ENCODE assay signal across 8 cellular contexts in the genomic region with DNA sequence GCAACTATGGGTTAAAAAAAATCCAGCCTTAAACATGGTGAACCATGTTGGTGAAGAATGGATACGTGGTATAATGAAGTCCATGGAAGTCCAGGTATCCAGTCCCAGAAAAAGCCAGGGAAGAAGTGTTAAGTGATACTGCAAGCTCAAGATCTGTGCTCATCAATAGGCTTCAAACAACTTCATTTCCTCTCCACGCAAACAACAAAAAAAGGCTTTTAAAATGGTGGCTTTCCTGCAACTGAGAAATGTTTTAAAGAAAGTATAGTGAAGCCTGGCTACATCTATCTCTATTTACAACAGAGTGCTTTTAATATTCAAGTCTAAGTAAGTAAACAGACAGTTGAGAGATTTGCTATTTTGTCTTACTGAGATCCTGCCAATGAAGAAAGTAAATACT. TPM values are rescaled to one million over a fixed set of nuclear protein-coding genes. Genes with fewer than 3 reads are reported as not detected.
DNase-seq lines count a peak whose midpoint lies in the region; ATAC-seq, FAIRE-seq and TF ChIP-seq lines count a peak whose summit lies in the region.

No MANE protein-coding gene starts in this region.

- peaks cover 53% of the 10 kb centered on the region for H3K79me2 ChIP-seq in astrocyte (ENCODE audit: insufficient read depth, low read length)

- H3K27ac ChIP-seq in right atrium auricular region: peak overlapping the region; percentile 95 to 96
- H3K27ac ChIP-seq in astrocyte (ENCODE audit: low read depth, low read length): no peak overlapping the region
- H3K27ac ChIP-seq in lung (ENCODE audit: low read depth in 1 of 2, low read length in 1 of 2): peak overlapping the region; percentile 9 to 13
- peak overlapping the region; percentile 94 for H3K27ac ChIP-seq in upper lobe of right lung

- WGBS in lung, 2 donors: 32 to 38% methylated on average over 2 of the region's 2 CpGs

- H3K9me3 ChIP-seq in right atrium auricular region: no peaks in the 10 kb centered on the region
- no peaks in the 10 kb centered on the region for H3K9me3 ChIP-seq in astrocyte (ENCODE audit: insufficient read depth, low read depth, low read length)
- H3K9me3 ChIP-seq in lung (ENCODE audit: control insufficient read depth in 2 of 2, insufficient read depth in 1 of 2, low read length in 1 of 2): no peaks in the 10 kb centered on the region
- H3K9me3 ChIP-seq in upper lobe of right lung: no peaks in the 10 kb centered on the region

- H3K4me1 ChIP-seq in right atrium auricular region (peaks cover 0 to 57% of the 10 kb centered on the region in 2 donors), astrocyte (ENCODE audit: insufficient read depth, low read length) (peaks cover 4% of the 10 kb centered on the region), lung (ENCODE audit: control insufficient read depth in 2 of 2, insufficient read depth in 2 of 2, low read length in 2 of 2) (peaks cover 5 to 26% of the 10 kb centered on the region in 2 donors), upper lobe of right lung (peaks cover 43% of the 10 kb centered on the region)

- no peaks in the 10 kb centered on the region for H3K27me3 Mint-ChIP-seq in astrocyte (ENCODE audit: low read depth, unreplicated experiment)

- no peaks in the 10 kb centered on the region for H3K36me3 Mint-ChIP-seq in astrocyte (ENCODE audit: low read depth, unreplicated experiment)

- FAIRE-seq in astrocyte (lab: Jason Lieb, UNC): no peak

- H3K9ac ChIP-seq in astrocyte (ENCODE audit: low read length): no peak overlapping the region

- intact Hi-C loops in cardiac septum (cut with DNase I) (loop anchor here (10.0 kb wide), 2 partner anchors 570 to 1210 kb away; partner anchors contain the start of gene FBXL5), upper lobe of right lung (cut with DNase I) (no loop called here)

- DNase-seq in right atrium auricular region (ENCODE audit: low spot score): no peak
- DNase-seq in cardiac septum (ENCODE audit: low spot score): no peak
- DNase-seq in astrocyte (ENCODE audit: low read depth): no peak
- DNase-seq in lung (ENCODE audit: low spot score): no peak
- no peak for DNase-seq in upper lobe of right lung
- DNase-seq in 8988T: no peak
- DNase-seq in stimulated activated CD4-positive, alpha-beta T cell treated with anti-CD3 and anti-CD28 coated beads, Interleukin-2, amount 100 ng/mL, for 24 hours: no peak

- H3K36me3 ChIP-seq in right atrium auricular region (no peaks in the 10 kb centered on the region), astrocyte (ENCODE audit: insufficient read depth, low read length) (no peaks in the 10 kb centered on the region), lung (ENCODE audit: control insufficient read depth in 2 of 2, insufficient read depth in 2 of 2, low read length in 2 of 2) (no peaks in the 10 kb centered on the region), upper lobe of right lung (peaks cover 10% of the 10 kb centered on the region)

- ATAC-seq in lung (ENCODE audit: insufficient read depth, low FRiP score) (no peak), upper lobe of right lung (no peak), GM18868 (IDR thresholded peaks at IDR 0.05; ENCODE audit: unreplicated experiment) (no peak)

- H3K27me3 ChIP-seq in right atrium auricular region (no peaks in the 10 kb centered on the region), astrocyte (ENCODE audit: insufficient read depth, low read length) (no peaks in the 10 kb centered on the region), lung (ENCODE audit: control insufficient read depth, insufficient read depth) (no peaks in the 10 kb centered on the region), upper lobe of right lung (no peaks in the 10 kb centered on the region)

- H3K9me3 Mint-ChIP-seq in astrocyte (ENCODE audit: unreplicated experiment): no peaks in the 10 kb centered on the region

- peaks cover 22% of the 10 kb centered on the region for H4K20me1 ChIP-seq in astrocyte (ENCODE audit: insufficient read depth, low read length)

- peak overlapping the region; percentile 83 to 92 for H3K4me3 ChIP-seq in right atrium auricular region
- H3K4me3 ChIP-seq in astrocyte (ENCODE audit: insufficient read depth, low read depth, low read length): peak overlapping the region; percentile 93
- peak overlapping the region; percentile 1 for H3K4me3 ChIP-seq in lung
- H3K4me3 ChIP-seq in upper lobe of right lung: peak overlapping the region; percentile 83

- TF ChIP-seq CTCF in right atrium auricular region (IDR thresholded peaks at IDR 0.05) (no peak), astrocyte (IDR thresholded peaks at IDR 0.05; ENCODE audit: insufficient read depth, low read depth, low read length) (no peak), lung (IDR thresholded peaks at IDR 0.05; ENCODE audit: control extremely low read depth, extremely low read depth) (no peak), upper lobe of right lung (IDR thresholded peaks at IDR 0.05) (no peak)

- peak overlapping the region; percentile 42 for H2AFZ ChIP-seq in astrocyte (ENCODE audit: low read depth, low read length)

- peak overlapping the region; percentile 98 for H3K4me2 ChIP-seq in astrocyte (ENCODE audit: low read length)

- peak overlapping the region; percentile 81 for H3K27ac Mint-ChIP-seq in astrocyte (ENCODE audit: unreplicated experiment)

- peak overlapping the region; percentile 93 for H3K4me3 Mint-ChIP-seq in astrocyte (ENCODE audit: unreplicated experiment)

- H3K4me1 Mint-ChIP-seq in astrocyte (ENCODE audit: low read depth, unreplicated experiment): peaks cover 21% of the 10 kb centered on the region

RNA-seq across cellular contexts. Expression of gene TAPT1, which starts 1.6 kb away (rescaled TPM):
- total RNA-seq in right atrium auricular region: 10 to 100 TPM; 19.7 to 21.1 TPM
- total RNA-seq in cardiac septum: 44.8 TPM
- 25.3 and 32.5 TPM in 2 replicates for total RNA-seq in astrocyte
- 100 to 1,000 TPM in 1 of 2 donors, 10 to 100 TPM in 1; 39.1 to 102 TPM for total RNA-seq in lung
- polyA plus RNA-seq in lung: 10 to 100 TPM; 13.8 to 21.3 TPM
- 66.5 TPM for total RNA-seq in upper lobe of right lung

Comparison
In these comparisons a context has a peak if more than half of its experiments do, and no peak if none do; other contexts are left out.
1. H3K4me3 ChIP-seq: peak in every context shown above with its lines; median percentile 93 in astrocyte; 88 in right atrium auricular region; 83 in upper lobe of right lung; 1 in lung.